Comparison of ENCODE assay signal across 10 cellular contexts in the genomic region with DNA sequence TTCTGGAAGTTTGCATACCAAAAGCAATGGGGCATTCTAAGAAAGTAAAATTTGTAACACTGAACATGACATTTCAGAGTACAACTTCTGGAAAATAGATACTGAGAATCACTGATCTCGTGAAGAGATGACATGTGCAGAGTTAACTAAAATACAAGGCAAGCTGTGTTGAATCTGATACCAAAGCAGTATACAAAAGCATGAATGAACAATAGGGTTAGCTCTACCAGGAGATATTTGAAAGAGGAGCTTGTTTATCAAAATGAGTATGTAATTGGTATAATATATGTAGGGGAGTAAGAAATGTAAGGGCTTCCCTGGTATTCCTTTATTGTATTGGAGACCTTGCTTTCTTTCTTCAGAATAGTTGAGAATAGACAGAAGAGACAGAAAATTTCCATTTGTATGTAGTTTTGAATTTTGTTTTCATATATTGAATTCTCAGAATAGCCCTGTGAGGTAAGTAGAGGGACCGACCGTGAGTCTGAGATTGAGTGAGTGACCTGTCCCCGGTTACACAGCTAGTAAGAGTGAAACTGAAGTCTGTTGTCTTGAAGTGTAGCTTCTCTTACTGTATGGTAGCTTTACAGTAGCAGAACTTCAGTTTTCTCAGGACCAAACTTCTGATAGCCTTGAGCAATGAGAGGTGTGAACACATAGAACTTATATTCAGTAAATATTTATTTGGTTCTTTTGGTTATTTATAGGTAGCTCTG. TPM values are rescaled to one million over a fixed set of nuclear protein-coding genes. Genes with fewer than 3 reads are reported as not detected.
DNase-seq lines count a peak whose midpoint lies in the region; ATAC-seq and TF ChIP-seq lines count a peak whose summit lies in the region.
"Had no signal": no experiment of that assay in that cellular context is flagged by ENCODE, and none has a peak within 500 bp of the region (broad histone marks: within the 10 kb centered on the region; RNA-seq: fewer than 3 reads in every experiment).

No MANE protein-coding gene starts in this region.

- H3K4me1 Mint-ChIP-seq in HFFc6 (ENCODE audit: low read depth) = peaks cover 30% of the 10 kb centered on the region

- intact Hi-C loops in lower lobe of right lung (cut with DNase I) (no loop called here), thyroid gland (cut with DNase I) (no loop called here)

- H3K4ac ChIP-seq in mesenchymal stem cell (ENCODE audit: low read depth in 1 of 2, low read length in 2 of 2) = no peak overlapping the region

- no peak overlapping the region for H3K14ac ChIP-seq in mesenchymal stem cell (ENCODE audit: low read length in 2 of 2)

- H3K27ac Mint-ChIP-seq in HFFc6 = no peak overlapping the region

- H3K4me1 ChIP-seq in HUES48 (ENCODE audit: control insufficient read depth, insufficient read depth, low read length) (peaks cover 25% of the 10 kb centered on the region), mesenchymal stem cell (ENCODE audit: control insufficient read depth, insufficient read depth, low read depth, low read length) (peaks cover 5% of the 10 kb centered on the region), lower lobe of right lung (peaks cover 67% of the 10 kb centered on the region), thyroid gland (peaks cover 39 to 48% of the 10 kb centered on the region in 2 donors)

- no peak overlapping the region for H2AK5ac ChIP-seq in mesenchymal stem cell (ENCODE audit: low read length, severe bottlenecking)

- ATAC-seq in GM18502 (IDR thresholded peaks at IDR 0.05; ENCODE audit: poor library complexity, unreplicated experiment) = peak; percentile 57
- ATAC-seq in GM21619 (IDR thresholded peaks at IDR 0.05; ENCODE audit: unreplicated experiment) = peak; percentile 52
- ATAC-seq in lower lobe of right lung = no peak

- no peak overlapping the region for H2BK12ac ChIP-seq in mesenchymal stem cell (ENCODE audit: low read length in 2 of 2)

- H3K9me3 ChIP-seq in HUES48 (ENCODE audit: control insufficient read depth, insufficient read depth, low read length) = no peaks in the 10 kb centered on the region
- H3K9me3 ChIP-seq in mesenchymal stem cell (ENCODE audit: control insufficient read depth, low read length) = no peaks in the 10 kb centered on the region
- H3K9me3 ChIP-seq in lower lobe of right lung = no peaks in the 10 kb centered on the region
- H3K9me3 ChIP-seq in thyroid gland = no peaks in the 10 kb centered on the region

- WGBS in mesenchymal stem cell = 93% methylated on average over 4 of the region's 4 CpGs
- WGBS in thyroid gland, 2 donors = 69 to 76% methylated on average over 4 of the region's 4 CpGs

- no peaks in the 10 kb centered on the region for H3K27me3 ChIP-seq in HUES48 (ENCODE audit: control insufficient read depth, insufficient read depth, low read length)
- no peaks in the 10 kb centered on the region for H3K27me3 ChIP-seq in mesenchymal stem cell (ENCODE audit: control insufficient read depth in 1 of 2, insufficient read depth in 1 of 2, low read length in 2 of 2)
- no peaks in the 10 kb centered on the region for H3K27me3 ChIP-seq in lower lobe of right lung (ENCODE audit: low read depth)
- H3K27me3 ChIP-seq in thyroid gland = no peaks in the 10 kb centered on the region

- H2AFZ ChIP-seq in mesenchymal stem cell (ENCODE audit: low read depth, low read length) = no peak overlapping the region

- no peak overlapping the region for H2BK15ac ChIP-seq in mesenchymal stem cell (ENCODE audit: low read depth, poor library complexity, severe bottlenecking)

- H4K8ac ChIP-seq in mesenchymal stem cell (ENCODE audit: low read length) = no peak overlapping the region

- H2BK5ac ChIP-seq in mesenchymal stem cell (ENCODE audit: low read depth, low read length, poor library complexity, severe bottlenecking) = no peak overlapping the region

- H2BK120ac ChIP-seq in mesenchymal stem cell (ENCODE audit: low read depth, low read length) = no peak overlapping the region

- DNase-seq in mesenchymal stem cell (no peak), lower lobe of right lung (no peak), HFFc6 (no peak), thyroid gland (no peak)
- no peak for DNase-seq in effector CD8-positive, alpha-beta T cell (lab: John Stamatoyannopoulos, UW)
- DNase-seq: activated CD4-positive, alpha-beta T cell treated with anti-CD3 and anti-CD28 coated beads for 4 hours; NCI-H187 treated with DMSO at 0.1 percent for 48 hours had no signal

- H4K91ac ChIP-seq in mesenchymal stem cell (ENCODE audit: low read length) = no peak overlapping the region

- H3K36me3 ChIP-seq in HUES48 (ENCODE audit: control insufficient read depth, insufficient read depth, low read length) = no peaks in the 10 kb centered on the region
- H3K36me3 ChIP-seq in mesenchymal stem cell (ENCODE audit: control insufficient read depth in 1 of 2, insufficient read depth in 2 of 2, low read depth in 1 of 2, low read length in 2 of 2) = peaks cover 3 to 5% of the 10 kb centered on the region in 2 experiments
- H3K36me3 ChIP-seq in lower lobe of right lung = no peaks in the 10 kb centered on the region
- H3K36me3 ChIP-seq in thyroid gland = no peaks in the 10 kb centered on the region

- H3K4me3 Mint-ChIP-seq in HFFc6 = no peak overlapping the region

- H3K18ac ChIP-seq in mesenchymal stem cell (ENCODE audit: low read depth in 1 of 2, low read length in 2 of 2) = no peak overlapping the region

- H3K4me3 ChIP-seq in HUES48 (ENCODE audit: low read depth, low read length) (no peak overlapping the region), mesenchymal stem cell (ENCODE audit: insufficient read depth in 1 of 2, low read depth in 1 of 2, low read length in 2 of 2) (no peak overlapping the region), lower lobe of right lung (no peak overlapping the region), thyroid gland (replicated peaks in 1 of 3) (no peak overlapping the region)

- H3K36me3 Mint-ChIP-seq in HFFc6 (ENCODE audit: low read depth) = no peaks in the 10 kb centered on the region

- peak overlapping the region; percentile 0; the same call in 1 of the 2 replicates for H3K9ac ChIP-seq in HUES48 (ENCODE audit: low read depth, low read length)
- H3K9ac ChIP-seq in mesenchymal stem cell (ENCODE audit: low read length) = peak overlapping the region; percentile 2

- no peak overlapping the region for H3K23ac ChIP-seq in mesenchymal stem cell (ENCODE audit: low read length in 2 of 2)

- peak overlapping the region; percentile 93 for H3K27ac ChIP-seq in HUES48 (ENCODE audit: low read depth, low read length)
- H3K27ac ChIP-seq in mesenchymal stem cell (ENCODE audit: low read length, poor library complexity, severe bottlenecking) = no peak overlapping the region
- H3K27ac ChIP-seq in lower lobe of right lung = no peak overlapping the region
- H3K27ac ChIP-seq in thyroid gland = peak overlapping the region in 1 of 3 donors; percentile 4

- H3K4me2 ChIP-seq in mesenchymal stem cell (ENCODE audit: low read length, poor library complexity, severe bottlenecking) = no peak overlapping the region

- TF ChIP-seq CTCF in lower lobe of right lung (IDR thresholded peaks at IDR 0.05) = no peak
- no peak for TF ChIP-seq CTCF in HFFc6 (IDR thresholded peaks at IDR 0.05)
- TF ChIP-seq CTCF in thyroid gland (IDR thresholded peaks at IDR 0.05) = no peak

- no peak for TF ChIP-seq POLR2A in thyroid gland (IDR thresholded peaks at IDR 0.05)

- peaks cover 3% of the 10 kb centered on the region for H3K79me1 ChIP-seq in mesenchymal stem cell (replicated peaks; ENCODE audit: low read length, poor library complexity, severe bottlenecking)

- no peaks in the 10 kb centered on the region; the same call in 1 of the 2 replicates for H3K27me3 Mint-ChIP-seq in HFFc6 (ENCODE audit: insufficient read depth)

- H3K9me3 Mint-ChIP-seq in HFFc6 = no peaks in the 10 kb centered on the region

RNA-seq across cellular contexts. Expression of gene HBP1, which starts 5.0 kb away (rescaled TPM):
- polyA plus RNA-seq in mesenchymal stem cell (2013, experiment 1 of 2) = 39.5 TPM
- 40.4 TPM for polyA plus RNA-seq in mesenchymal stem cell (2013, experiment 2 of 2)
- total RNA-seq in lower lobe of right lung (81.9 TPM), thyroid gland (100 to 1,000 TPM; 111 to 182 (median 154) TPM)
- total RNA-seq in HFFc6 (2021; fragmentation: NEBNext Ultra II Directional; extraction: Animal tissue kit (Norgen Biotek cat#: 25700)) = 10 to 100 TPM; 22.8 to 34.4 (median 28.5) TPM

Comparison
In these comparisons a context has a peak if more than half of its experiments do, and no peak if none do; other contexts are left out.
1. ATAC-seq: peak in GM18502 (single experiment) and GM21619 (single experiment); none in lower lobe of right lung (0 of 2).